ENCODE assay signal across 10 cellular contexts in the genomic region with DNA sequence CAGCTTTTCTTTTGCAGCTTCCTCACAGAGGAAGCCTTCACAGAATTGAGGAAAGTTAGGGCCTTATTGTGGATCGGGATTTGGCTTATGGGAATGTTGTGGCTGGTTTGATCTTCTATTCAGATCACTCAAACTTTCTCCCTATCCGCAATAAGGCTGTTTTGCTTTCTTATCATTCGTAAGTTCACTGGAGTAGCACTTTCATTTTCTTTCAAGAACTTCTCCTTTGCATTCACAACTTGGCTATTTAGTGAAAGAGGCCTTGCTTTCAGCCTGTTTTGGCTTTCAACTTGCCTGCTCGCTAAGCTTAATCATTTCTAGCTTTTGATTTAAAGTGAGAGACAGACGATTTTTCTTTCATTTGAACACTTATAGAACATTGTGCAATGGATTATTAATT.
A peak's percentile ranks its signal among the peaks of the same experiment; 100 is the strongest.
DNase-seq lines count a peak whose midpoint lies in the region; ATAC-seq and TF ChIP-seq lines count a peak whose summit lies in the region.
"Had no signal": no experiment of that assay in that cellular context is flagged by ENCODE, and none has a peak within 500 bp of the region (broad histone marks: within the 10 kb centered on the region; RNA-seq: fewer than 3 reads in every experiment).

No MANE protein-coding gene starts in this region.

- intact Hi-C loops in sigmoid colon (cut with DNase I): no loop called here

- DNase-seq in fibroblast of mammary gland (ENCODE audit: low read depth): peak; percentile 2
- DNase-seq in SKM-1 treated with dmso at 0.1 percent for 144 hours (lab: John Stamatoyannopoulos, UW; ENCODE audit: unreplicated experiment): no peak
- DNase-seq in substantia nigra (lab: John Stamatoyannopoulos, UW): no peak
- DNase-seq in sigmoid colon: no peak
- no peak for DNase-seq in germinal center (ENCODE audit: low spot score)
- DNase-seq: activated CD4-positive, alpha-beta T cell treated with anti-CD3 and anti-CD28 coated beads for 48 hours; NCI-H1417 treated with DMSO at 0.1 percent for 48 hours had no signal

- H3K27ac ChIP-seq in substantia nigra (ENCODE audit: low read depth, low read length, poor library complexity, severe bottlenecking) (no peak overlapping the region), sigmoid colon (no peak overlapping the region)

- TF ChIP-seq CTCF in fibroblast of mammary gland (conservative IDR thresholded peaks at IDR 0.05; ENCODE audit: control insufficient read depth, insufficient read depth, low read depth, low read length) (no peak), sigmoid colon (IDR thresholded peaks at IDR 0.05) (no peak)

- no peaks in the 10 kb centered on the region for H3K4me1 ChIP-seq in sigmoid colon

- TF ChIP-seq POLR2A in sigmoid colon (IDR thresholded peaks at IDR 0.05): no peak

- no peaks in the 10 kb centered on the region for H3K27me3 ChIP-seq in sigmoid colon

- H3K36me3 ChIP-seq in sigmoid colon: no peaks in the 10 kb centered on the region

- H3K9me3 ChIP-seq in sigmoid colon: no peaks in the 10 kb centered on the region

- ATAC-seq in GM18502 (IDR thresholded peaks at IDR 0.05; ENCODE audit: poor library complexity, unreplicated experiment): peak; percentile 80
- peak; percentile 82 for ATAC-seq in GM21515 (IDR thresholded peaks at IDR 0.05; ENCODE audit: unreplicated experiment)
- ATAC-seq in HG03575 (IDR thresholded peaks at IDR 0.05; ENCODE audit: extremely low read depth, insufficient number of reproducible peaks, low FRiP score, unreplicated experiment): peak; percentile 74

- TF ChIP-seq EP300 in sigmoid colon (IDR thresholded peaks at IDR 0.05): no peak

- H3K4me3 ChIP-seq in fibroblast of mammary gland (ENCODE audit: control insufficient read depth, low read depth, low read length) (no peak overlapping the region), sigmoid colon (no peak overlapping the region)

- WGBS in sigmoid colon, 2 donors: 46 to 63% methylated on average over 5 of the region's 5 CpGs
